ENCODE assay signal across 8 cellular contexts in the genomic region with DNA sequence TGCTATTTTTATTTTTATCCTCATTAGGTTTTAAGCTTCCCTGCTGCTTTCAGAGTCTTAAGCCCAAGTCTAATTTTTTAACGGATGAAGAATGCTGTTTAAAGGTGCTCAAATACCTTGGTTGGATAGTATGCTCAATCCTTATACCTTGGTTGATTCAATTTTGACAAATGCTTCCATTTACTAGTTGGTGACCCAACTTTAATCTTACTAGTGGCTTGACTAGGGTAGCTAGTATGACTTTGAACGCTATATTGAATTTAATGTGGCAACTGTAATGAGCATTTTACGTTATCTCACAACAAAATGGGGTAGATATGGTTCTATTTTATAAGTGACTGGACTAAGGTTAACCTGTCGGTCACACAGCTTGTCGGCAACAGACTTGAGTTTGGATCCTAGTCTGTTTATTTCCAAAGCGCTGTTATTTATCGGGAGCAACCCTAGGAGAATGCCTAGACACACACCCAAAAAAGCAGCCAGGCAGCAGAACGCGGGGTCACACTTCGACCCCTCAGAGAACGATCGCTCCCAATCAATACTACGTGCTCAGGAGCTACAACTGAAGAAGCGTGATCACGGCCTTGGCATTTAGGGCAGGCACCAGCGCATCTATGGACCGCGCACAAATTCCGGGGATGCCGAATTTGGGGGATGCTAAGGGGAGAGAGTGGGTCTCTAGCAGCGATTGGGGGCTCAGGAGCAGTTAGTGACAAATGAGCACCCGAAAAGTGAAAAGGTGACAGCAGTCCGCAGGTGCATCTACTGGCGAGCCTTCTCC.
DNase-seq lines count a peak whose midpoint lies in the region; ATAC-seq and TF ChIP-seq lines count a peak whose summit lies in the region.

No MANE protein-coding gene starts in this region.

- no peaks in the 10 kb centered on the region for H3K27me3 Mint-ChIP-seq in activated naive CD4-positive, alpha-beta T cell treated with anti-CD3 and anti-CD28 coated beads, Interleukin-2, amount 50 U/mL, for 24 hours

- H3K36me3 ChIP-seq in NT2/D1 (ENCODE audit: insufficient read depth, insufficient read length, low read length) (no peaks in the 10 kb centered on the region), rectal smooth muscle tissue (ENCODE audit: control insufficient read depth, insufficient read depth, low read length) (no peaks in the 10 kb centered on the region)

- H3K36me3 Mint-ChIP-seq in activated naive CD4-positive, alpha-beta T cell treated with anti-CD3 and anti-CD28 coated beads, Interleukin-2, amount 50 U/mL, for 24 hours, result peaks cover 13% of the 10 kb centered on the region

- H3K27ac Mint-ChIP-seq in activated naive CD4-positive, alpha-beta T cell treated with anti-CD3 and anti-CD28 coated beads, Interleukin-2, amount 50 U/mL, for 24 hours, result peak overlapping the region; percentile 51

- H3K4me3 ChIP-seq in NT2/D1 (ENCODE audit: insufficient read length, low read depth) (peak overlapping the region; percentile 52), rectal smooth muscle tissue (ENCODE audit: low read length) (peak overlapping the region; percentile 80)

- H3K4me3 Mint-ChIP-seq in activated naive CD4-positive, alpha-beta T cell treated with anti-CD3 and anti-CD28 coated beads, Interleukin-2, amount 50 U/mL, for 24 hours, result peak overlapping the region; percentile 88

- no peak for ATAC-seq in GM19023 (IDR thresholded peaks at IDR 0.05; ENCODE audit: unreplicated experiment)

- DNase-seq in activated naive CD4-positive, alpha-beta T cell treated with anti-CD3 and anti-CD28 coated beads, Interleukin-2, amount 50 U/mL, for 16 hours, result no peak
- no peak for DNase-seq in NT2/D1 (ENCODE audit: low read depth, low spot score)
- peak; percentile 41 to 49 for DNase-seq in erythroblast (lab: John Stamatoyannopoulos, UW)
- no peak for DNase-seq in GDM1 (lab: John Stamatoyannopoulos, UW)
- no peak for DNase-seq in DMS 273 (lab: John Stamatoyannopoulos, UW; ENCODE audit: unreplicated experiment)

- H3K27me3 ChIP-seq in NT2/D1 (ENCODE audit: insufficient read depth, insufficient read length) (peaks cover 22% of the 10 kb centered on the region), rectal smooth muscle tissue (ENCODE audit: control insufficient read depth, insufficient read depth, low read length) (no peaks in the 10 kb centered on the region)

- no peaks in the 10 kb centered on the region for H3K9me3 Mint-ChIP-seq in activated naive CD4-positive, alpha-beta T cell treated with anti-CD3 and anti-CD28 coated beads, Interleukin-2, amount 50 U/mL, for 24 hours

- TF ChIP-seq POLR2A in erythroblast (IDR thresholded peaks at IDR 0.05; ENCODE audit: low read length), result no peak

- no peaks in the 10 kb centered on the region for H3K9me3 ChIP-seq in NT2/D1 (ENCODE audit: insufficient read depth, low read length)

- no peak overlapping the region for H3K9ac ChIP-seq in NT2/D1 (ENCODE audit: insufficient read length, low read depth)
- no peak overlapping the region for H3K9ac ChIP-seq in rectal smooth muscle tissue (ENCODE audit: low read length)

- peak overlapping the region; percentile 83 for H3K27ac ChIP-seq in rectal smooth muscle tissue (ENCODE audit: low read depth, low read length)

- no peaks in the 10 kb centered on the region for H3K4me1 ChIP-seq in NT2/D1 (ENCODE audit: insufficient read depth, insufficient read length)
- H3K4me1 ChIP-seq in rectal smooth muscle tissue (ENCODE audit: control insufficient read depth, insufficient read depth, low read length), result peaks cover 9% of the 10 kb centered on the region

- H3K4me1 Mint-ChIP-seq in activated naive CD4-positive, alpha-beta T cell treated with anti-CD3 and anti-CD28 coated beads, Interleukin-2, amount 50 U/mL, for 24 hours, result peaks cover 26% of the 10 kb centered on the region

Comparison
In these comparisons a context has a peak if more than half of its experiments do, and no peak if none do; other contexts are left out.
1. DNase-seq: peak in erythroblast (2 of 2); none in activated naive CD4-positive, alpha-beta T cell treated with anti-CD3 and anti-CD28 coated beads, Interleukin-2, amount 50 U/mL, for 16 hours (single experiment), NT2/D1 (single experiment), GDM1 (single experiment) and DMS 273 (single experiment).